Comparison of ENCODE assay signal across 9 cellular contexts in genomic region chr3:165895919-165896318, GRCh38. TPM values are rescaled to one million over a fixed set of nuclear protein-coding genes. Genes with fewer than 3 reads are reported as not detected.
DNase-seq lines count a peak whose midpoint lies in the region; ATAC-seq and TF ChIP-seq lines count a peak whose summit lies in the region.
"Had no signal": no experiment of that assay in that cellular context is flagged by ENCODE, and none has a peak within 500 bp of the region (broad histone marks: within the 10 kb centered on the region; RNA-seq: fewer than 3 reads in every experiment).

No MANE protein-coding gene starts in this region.

- no peaks in the 10 kb centered on the region for H3K9me3 ChIP-seq in BE2C
- no peaks in the 10 kb centered on the region for H3K9me3 ChIP-seq in OCI-LY7 (ENCODE audit: low read length)

- H3K9me2 ChIP-seq in GM23338 (ENCODE audit: insufficient read depth) (no peaks in the 10 kb centered on the region), OCI-LY7 (ENCODE audit: insufficient read depth, low read length) (no peaks in the 10 kb centered on the region)

- H3K27ac Mint-ChIP-seq in GM23338, result no peak overlapping the region
- no peak overlapping the region for H3K27ac Mint-ChIP-seq in activated CD4-positive, alpha-beta memory T cell treated with anti-CD3 and anti-CD28 coated beads for 36 hours

- H3K9me3 Mint-ChIP-seq in GM23338, result peaks cover 1% of the 10 kb centered on the region; the same call in 1 of the 3 replicates
- peaks cover 7% of the 10 kb centered on the region for H3K9me3 Mint-ChIP-seq in activated CD4-positive, alpha-beta memory T cell treated with anti-CD3 and anti-CD28 coated beads for 36 hours

- H3K27ac ChIP-seq in GM23338 (ENCODE audit: low read depth), result no peak overlapping the region
- no peak overlapping the region for H3K27ac ChIP-seq in OCI-LY7 (ENCODE audit: low read depth, low read length, poor library complexity, severe bottlenecking)
- H3K27ac ChIP-seq: cardiac muscle cell had no signal

- H3K27me3 Mint-ChIP-seq in GM23338 (ENCODE audit: insufficient read depth, low read depth, poor library complexity), result no peaks in the 10 kb centered on the region
- H3K27me3 Mint-ChIP-seq in activated CD4-positive, alpha-beta memory T cell treated with anti-CD3 and anti-CD28 coated beads for 36 hours, result no peaks in the 10 kb centered on the region

- H3K27me3 ChIP-seq in BE2C (no peaks in the 10 kb centered on the region), GM23338 (ENCODE audit: insufficient read depth) (no peaks in the 10 kb centered on the region)
- H3K27me3 ChIP-seq: cardiac muscle cell had no signal

- DNase-seq in BE2C (peak; percentile 74), GM23338 (ENCODE audit: low spot score) (peak; percentile 97), OCI-LY7 (ENCODE audit: low spot score) (peak; percentile 45), erythroblast (lab: John Stamatoyannopoulos, UW) (peak; percentile 22 to 46), OCI-M2 (lab: John Stamatoyannopoulos, UW; ENCODE audit: unreplicated experiment) (no peak), NCI-H510A treated with DMSO at 0.1 percent for 48 hours (lab: John Stamatoyannopoulos, UW) (no peak), NCI-H2107 (lab: John Stamatoyannopoulos, UW) (no peak)
- no peak for DNase-seq in activated CD4-positive, alpha-beta memory T cell treated with anti-CD3 and anti-CD28 coated beads for 36 hours

- no peaks in the 10 kb centered on the region for H3K4me1 ChIP-seq in BE2C
- peaks cover 22% of the 10 kb centered on the region; the same call in 1 of the 2 replicates for H3K4me1 ChIP-seq in GM23338 (ENCODE audit: insufficient read depth)
- H3K4me1 ChIP-seq in OCI-LY7 (ENCODE audit: insufficient read depth, low read length, poor library complexity, severe bottlenecking), result no peaks in the 10 kb centered on the region

- peaks cover 23% of the 10 kb centered on the region for H3K4me1 Mint-ChIP-seq in GM23338
- no peaks in the 10 kb centered on the region for H3K4me1 Mint-ChIP-seq in activated CD4-positive, alpha-beta memory T cell treated with anti-CD3 and anti-CD28 coated beads for 36 hours (ENCODE audit: low read depth)

- TF ChIP-seq POLR2A in erythroblast (IDR thresholded peaks at IDR 0.05; ENCODE audit: low read length), result no peak

- BruUV-seq in OCI-LY7 (replicated peaks; lab: Mats Ljungman, UMichigan), result no TSS peak

- no peak overlapping the region for H3K4me3 ChIP-seq in BE2C (ENCODE audit: low read depth, low read length)
- H3K4me3 ChIP-seq in GM23338, result no peak overlapping the region
- no peak overlapping the region for H3K4me3 ChIP-seq in OCI-LY7 (ENCODE audit: low read depth, low read length, poor library complexity, severe bottlenecking)
- H3K4me3 ChIP-seq: cardiac muscle cell had no signal

- H3K4me2 ChIP-seq in GM23338, result no peak overlapping the region
- no peak overlapping the region for H3K4me2 ChIP-seq in OCI-LY7 (ENCODE audit: low read length)

- H3K36me3 ChIP-seq in BE2C (no peaks in the 10 kb centered on the region), GM23338 (ENCODE audit: insufficient read depth) (no peaks in the 10 kb centered on the region), OCI-LY7 (ENCODE audit: insufficient read depth, low read length) (no peaks in the 10 kb centered on the region)
- H3K36me3 ChIP-seq: cardiac muscle cell had no signal

- no peaks in the 10 kb centered on the region for H4K20me1 ChIP-seq in GM23338 (replicated peaks; ENCODE audit: insufficient read depth)
- H4K20me1 ChIP-seq in OCI-LY7 (ENCODE audit: insufficient read depth, low read length), result no peaks in the 10 kb centered on the region

- intact Hi-C loops in OCI-LY7 (cut with micrococcal nuclease; ENCODE audit: unreplicated experiment), result no loop called here
- intact Hi-C loops in activated CD4-positive, alpha-beta memory T cell treated with anti-CD3 and anti-CD28 coated beads for 36 hours (cut with micrococcal nuclease), result no loop called here

- H3K4me3 Mint-ChIP-seq in GM23338, result no peak overlapping the region
- no peak overlapping the region for H3K4me3 Mint-ChIP-seq in activated CD4-positive, alpha-beta memory T cell treated with anti-CD3 and anti-CD28 coated beads for 36 hours

- ATAC-seq in GM23338, result peak; percentile 98

- CTCF ChIA-PET in OCI-LY7 (lab: Charles Lee; ENCODE audit: unreplicated experiment), result no interaction called here
- CTCF ChIA-PET in activated CD4-positive, alpha-beta memory T cell treated with anti-CD3 and anti-CD28 coated beads for 36 hours (lab: Charles Lee), result no interaction called here

- peak; percentile 71 for TF ChIP-seq CTCF in BE2C (IDR thresholded peaks at IDR 0.05; ENCODE audit: low read depth, low read length)
- peak; percentile 86 to 88 for TF ChIP-seq CTCF in GM23338 (conservative IDR thresholded peaks at IDR 0.05; ENCODE audit: low read depth in 2 of 2)
- TF ChIP-seq CTCF in OCI-LY7 (conservative IDR thresholded peaks at IDR 0.05; ENCODE audit: low read length), result peak; percentile 77

- H3K79me2 ChIP-seq in GM23338 (replicated peaks; ENCODE audit: insufficient read depth) (no peaks in the 10 kb centered on the region), OCI-LY7 (ENCODE audit: insufficient read depth, low read depth, low read length) (no peaks in the 10 kb centered on the region)

- H3K36me3 Mint-ChIP-seq in GM23338 (ENCODE audit: low read depth), result no peaks in the 10 kb centered on the region
- H3K36me3 Mint-ChIP-seq in activated CD4-positive, alpha-beta memory T cell treated with anti-CD3 and anti-CD28 coated beads for 36 hours, result no peaks in the 10 kb centered on the region

- H2AFZ ChIP-seq in GM23338, result no peak overlapping the region
- no peak overlapping the region for H2AFZ ChIP-seq in OCI-LY7 (ENCODE audit: low read length)

- POLR2A ChIA-PET in OCI-LY7 (lab: Charles Lee), result no interaction called here
- POLR2A ChIA-PET in activated CD4-positive, alpha-beta memory T cell treated with anti-CD3 and anti-CD28 coated beads for 36 hours (lab: Charles Lee), result no interaction called here

- no peaks in the 10 kb centered on the region for H3F3A ChIP-seq in GM23338 (replicated peaks; ENCODE audit: low read depth)

TF ChIP-seq in GM23338, 12 proteins besides CTCF, POLR2A, EP300 and RAD21 (continues in another document):
- TF ChIP-seq CREB1 (CRISPR knock-in tag; IDR thresholded peaks at IDR 0.05; ENCODE audit: low read depth), result no peak
- TF ChIP-seq REST (IDR thresholded peaks at IDR 0.05; ENCODE audit: unreplicated experiment), result no peak
- no peak for TF ChIP-seq ZNF331 (CRISPR knock-in tag; IDR thresholded peaks at IDR 0.05; ENCODE audit: low read depth)

RNA-seq across cellular contexts. Expression of gene BCHE, which starts 58.7 kb away (rescaled TPM):
- 51.1 TPM for polyA plus RNA-seq in BE2C (2012; ENCODE audit: insufficient read depth, insufficient read length, low read depth)
- 0.58 and 0.73 TPM in 2 replicates for total RNA-seq in GM23338 (2014; rRNA removed; shearing (Covaris generic))
- 0.92 and 1.1 TPM in 2 replicates for polyA plus RNA-seq in GM23338 (2016; fragmentation: Nextera tagmentation; extraction: Ambion mirVana)
- total RNA-seq in OCI-LY7 (2014; rRNA removed; shearing (Covaris generic)), result not detected in 2 replicates
- total RNA-seq in OCI-LY7 (2022), result not detected in 2 replicates
- not detected for total RNA-seq in activated CD4-positive, alpha-beta memory T cell treated with anti-CD3 and anti-CD28 coated beads for 36 hours

Comparison
In these comparisons a context has a peak if more than half of its experiments do, and no peak if none do; other contexts are left out.
1. DNase-seq: peak in BE2C (single experiment), GM23338 (single experiment), OCI-LY7 (single experiment) and erythroblast (2 of 2); none in OCI-M2 (single experiment), NCI-H510A treated with DMSO at 0.1 percent for 48 hours (single experiment), NCI-H2107 (single experiment) and activated CD4-positive, alpha-beta memory T cell treated with anti-CD3 and anti-CD28 coated beads for 36 hours (single experiment).
2. Peak in every context shown above with its lines, with median percentiles within 50 percentile points of each other: CTCF ChIP-seq.